In the genomic region with DNA sequence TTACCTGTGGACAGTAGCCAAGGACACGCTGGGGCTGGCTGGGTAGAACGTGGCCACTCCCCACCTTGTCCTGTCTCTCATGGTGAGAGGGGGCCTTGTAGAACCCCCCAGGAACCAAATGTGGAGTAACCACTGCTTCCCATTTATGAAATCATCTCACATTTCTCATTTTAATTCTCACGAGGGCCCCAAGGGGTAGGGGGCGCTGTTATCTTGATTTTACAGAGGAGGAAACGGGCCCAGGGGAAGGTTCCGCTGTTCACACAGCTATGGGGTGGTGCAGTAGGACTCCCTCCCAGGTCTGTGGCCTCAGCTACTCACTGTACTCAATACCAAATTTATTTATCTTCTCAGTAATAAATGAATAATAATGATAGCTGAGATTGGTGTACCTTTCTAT, we compare ENCODE assay signal across 8 cellular contexts. TPM values are rescaled to one million over a fixed set of nuclear protein-coding genes. Genes with fewer than 3 reads are reported as not detected.
A peak's percentile ranks its signal among the peaks of the same experiment; 100 is the strongest.
DNase-seq lines count a peak whose midpoint lies in the region; ATAC-seq and TF ChIP-seq lines count a peak whose summit lies in the region.

No MANE protein-coding gene starts in this region.

- DNase-seq in GDM1 (lab: John Stamatoyannopoulos, UW) (peak; percentile 44), NCI-H82 treated with DMSO at 0.1 percent for 48 hours (lab: John Stamatoyannopoulos, UW; ENCODE audit: unreplicated experiment) (peak; percentile 24), fibroblast of villous mesenchyme (ENCODE audit: low read depth) (peak; percentile 23), NCI-H2029 (lab: John Stamatoyannopoulos, UW) (no peak), NCI-H2081 treated with DMSO at 0.1 percent for 48 hours (lab: John Stamatoyannopoulos, UW) (no peak)
- peak; percentile 70 for DNase-seq in activated CD8-positive, alpha-beta memory T cell treated with anti-CD3 and anti-CD28 coated beads, Interleukin-2, amount 50 U/mL, for 4 hours
- peak; percentile 44 to 81 (median 57) for DNase-seq in stimulated activated CD4-positive, alpha-beta T cell treated with anti-CD3 and anti-CD28 coated beads, Interleukin-12 subunit alpha, Interleukin-12 subunit beta, amount 100 ng/mL, for 48 hours (ENCODE audit: low read depth in 2 of 3, low spot score in 1 of 3)

- no peak overlapping the region for H3K4me3 ChIP-seq in fibroblast of villous mesenchyme (ENCODE audit: low read depth, low read length)

- TF ChIP-seq CTCF in fibroblast of villous mesenchyme (IDR thresholded peaks at IDR 0.05; ENCODE audit: insufficient read depth, low read depth, low read length), result peak; percentile 35

- ATAC-seq in GM18870 (IDR thresholded peaks at IDR 0.05; ENCODE audit: unreplicated experiment), result no peak

RNA-seq across cellular contexts. Expression of gene SMPDL3B, which starts 5.5 kb away (rescaled TPM):
- not detected in 2 replicates for total RNA-seq in fibroblast of villous mesenchyme

RNA-seq across cellular contexts. Expression of gene XKR8, which starts 19.5 kb away (rescaled TPM):
- total RNA-seq in fibroblast of villous mesenchyme, result 6.5 and 6.8 TPM in 2 replicates

RNA-seq across cellular contexts. Expression of gene RPA2, which starts 25.9 kb away (rescaled TPM):
- total RNA-seq in fibroblast of villous mesenchyme, result 27.2 and 29.0 TPM in 2 replicates

Comparison
In these comparisons a context has a peak if more than half of its experiments do, and no peak if none do; other contexts are left out.
1. DNase-seq: peak in GDM1 (single experiment), NCI-H82 treated with DMSO at 0.1 percent for 48 hours (single experiment), activated CD8-positive, alpha-beta memory T cell treated with anti-CD3 and anti-CD28 coated beads, Interleukin-2, amount 50 U/mL, for 4 hours (single experiment), fibroblast of villous mesenchyme (single experiment) and stimulated activated CD4-positive, alpha-beta T cell treated with anti-CD3 and anti-CD28 coated beads, Interleukin-12 subunit alpha, Interleukin-12 subunit beta, amount 100 ng/mL, for 48 hours (3 of 3); none in NCI-H2029 (single experiment) and NCI-H2081 treated with DMSO at 0.1 percent for 48 hours (single experiment).